ENCODE assay signal across 11 cellular contexts in genomic region chr17:37273419-37274051, GRCh38.
DNase-seq lines count a peak whose midpoint lies in the region; ATAC-seq and TF ChIP-seq lines count a peak whose summit lies in the region.
"Had no signal": no experiment of that assay in that cellular context is flagged by ENCODE, and none has a peak within 500 bp of the region (broad histone marks: within the 10 kb centered on the region; RNA-seq: fewer than 3 reads in every experiment).

No MANE protein-coding gene starts in this region.

- H3K4me3 ChIP-seq in AG04450 (ENCODE audit: low read depth, low read length) (no peak overlapping the region; the same call in 1 of the 2 replicates), HFF-Myc (replicated peaks; ENCODE audit: low read depth, low read length) (no peak overlapping the region)
- H3K4me3 ChIP-seq: pancreas had no signal

- CTCF ChIA-PET in AG04450 (lab: Charles Lee): interaction anchor here (0.6 to 2.7 kb wide), 3 partner anchors 33 to 100 kb away, joined by 3 to 13 read pairs (median 4); no protein-coding TSS in a partner anchor
- CTCF ChIA-PET in activated CD4-positive, alpha-beta T cell treated with anti-CD3 and anti-CD28 coated beads, Interleukin-2, amount 10 ng/mL, durations not matched to agents 7 days and 5 days (lab: Charles Lee): no interaction called here

- no peaks in the 10 kb centered on the region for H3K9me3 Mint-ChIP-seq in activated CD4-positive, alpha-beta T cell treated with anti-CD3 and anti-CD28 coated beads, Interleukin-2, amount 10 ng/mL, durations not matched to agents 7 days and 5 days
- H3K9me3 Mint-ChIP-seq: activated CD8-positive, alpha-beta T cell treated with anti-CD3 and anti-CD28 coated beads for 36 hours had no signal

- H3K9me3 ChIP-seq in AG04450 (ENCODE audit: control insufficient read depth, insufficient read depth, low read length): no peaks in the 10 kb centered on the region
- H3K9me3 ChIP-seq: pancreas had no signal

- DNase-seq in AG04450 (ENCODE audit: low read depth, low spot score): peak; percentile 80
- peak; percentile 7 for DNase-seq in HFF-Myc (ENCODE audit: extremely low read depth, low read depth)
- no peak for DNase-seq in left colon
- no peak for DNase-seq in activated CD4-positive, alpha-beta T cell treated with anti-CD3 and anti-CD28 coated beads, Interleukin-2, amount 10 ng/mL, durations not matched to agents 7 days and 5 days
- no peak for DNase-seq in cortex of kidney (lab: John Stamatoyannopoulos, UW)
- DNase-seq: activated CD8-positive, alpha-beta T cell treated with anti-CD3 and anti-CD28 coated beads for 36 hours; pancreas had no signal

- H3K27ac ChIP-seq in AG04450 (ENCODE audit: low read depth, low read length): peak overlapping the region; percentile 66
- H3K27ac ChIP-seq in VCaP: peak overlapping the region; percentile 89
- H3K27ac ChIP-seq: pancreas had no signal

- peaks cover 9% of the 10 kb centered on the region for H3K4me1 Mint-ChIP-seq in activated CD4-positive, alpha-beta T cell treated with anti-CD3 and anti-CD28 coated beads, Interleukin-2, amount 10 ng/mL, durations not matched to agents 7 days and 5 days

- TF ChIP-seq CTCF in AG04450 (IDR thresholded peaks at IDR 0.05; ENCODE audit: low read depth, low read length) (no peak), HFF-Myc (IDR thresholded peaks at IDR 0.05; ENCODE audit: low read depth, low read length, missing control alignments) (no peak), VCaP (conservative IDR thresholded peaks at IDR 0.05) (no peak)

- intact Hi-C loops in left colon (cut with DNase I, micrococcal nuclease): no loop called here

- peaks cover 34% of the 10 kb centered on the region for H3K36me3 Mint-ChIP-seq in activated CD4-positive, alpha-beta T cell treated with anti-CD3 and anti-CD28 coated beads, Interleukin-2, amount 10 ng/mL, durations not matched to agents 7 days and 5 days (ENCODE audit: low read depth)

- H3K27me3 Mint-ChIP-seq in activated CD4-positive, alpha-beta T cell treated with anti-CD3 and anti-CD28 coated beads, Interleukin-2, amount 10 ng/mL, durations not matched to agents 7 days and 5 days: no peaks in the 10 kb centered on the region
- H3K27me3 Mint-ChIP-seq: activated CD8-positive, alpha-beta T cell treated with anti-CD3 and anti-CD28 coated beads for 36 hours had no signal

- no peak overlapping the region for H3K27ac Mint-ChIP-seq in activated CD4-positive, alpha-beta T cell treated with anti-CD3 and anti-CD28 coated beads, Interleukin-2, amount 10 ng/mL, durations not matched to agents 7 days and 5 days
- H3K27ac Mint-ChIP-seq: activated CD8-positive, alpha-beta T cell treated with anti-CD3 and anti-CD28 coated beads for 36 hours had no signal

- peak; percentile 87 for ATAC-seq in left colon
- no peak for ATAC-seq in GM21717 (IDR thresholded peaks at IDR 0.05; ENCODE audit: unreplicated experiment)
- no peak for ATAC-seq in GM19328 (IDR thresholded peaks at IDR 0.05; ENCODE audit: unreplicated experiment)
- ATAC-seq: activated CD8-positive, alpha-beta T cell treated with anti-CD3 and anti-CD28 coated beads for 36 hours; Panc1 had no signal

- H3K27me3 ChIP-seq in AG04450 (ENCODE audit: control insufficient read depth, insufficient read depth, low read length): no peaks in the 10 kb centered on the region
- H3K27me3 ChIP-seq: pancreas had no signal

- POLR2A ChIA-PET in AG04450 (lab: Yijun Ruan, JAX): interaction anchor here (0.6 to 0.9 kb wide), 4 partner anchors 54 to 117 kb away, joined by 3 to 5 read pairs (median 4); no protein-coding TSS in a partner anchor
- POLR2A ChIA-PET in activated CD4-positive, alpha-beta T cell treated with anti-CD3 and anti-CD28 coated beads, Interleukin-2, amount 10 ng/mL, durations not matched to agents 7 days and 5 days (lab: Charles Lee): no interaction called here

- no peak overlapping the region for H3K4me3 Mint-ChIP-seq in activated CD4-positive, alpha-beta T cell treated with anti-CD3 and anti-CD28 coated beads, Interleukin-2, amount 10 ng/mL, durations not matched to agents 7 days and 5 days
- H3K4me3 Mint-ChIP-seq: activated CD8-positive, alpha-beta T cell treated with anti-CD3 and anti-CD28 coated beads for 36 hours had no signal

Comparison
In these comparisons a context has a peak if more than half of its experiments do, and no peak if none do; other contexts are left out.
1. DNase-seq: peak in AG04450 (single experiment) and HFF-Myc (single experiment); none in left colon (0 of 2), activated CD4-positive, alpha-beta T cell treated with anti-CD3 and anti-CD28 coated beads, Interleukin-2, amount 10 ng/mL, durations not matched to agents 7 days and 5 days (single experiment) and cortex of kidney (single experiment).